Comparison of ENCODE assay signal across 19 cellular contexts in the genomic region with DNA sequence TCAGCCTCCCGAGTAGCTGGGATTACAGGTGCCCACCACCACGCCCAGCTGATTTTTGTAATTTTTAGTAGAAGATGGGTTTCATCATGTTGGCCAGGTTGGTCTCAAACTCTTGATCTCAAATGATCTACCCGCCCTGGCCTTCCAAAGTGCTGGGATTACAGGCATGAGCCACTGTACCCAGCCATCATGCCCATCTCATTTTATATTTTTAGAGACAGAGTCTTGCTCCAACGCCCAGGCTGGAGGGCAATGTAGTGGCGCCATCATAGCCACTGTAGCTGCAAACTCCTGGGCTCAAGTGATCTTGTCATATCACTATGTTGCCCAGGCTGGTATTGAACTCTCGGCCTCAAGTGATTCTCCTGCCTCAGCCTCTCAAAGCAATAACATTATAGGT.
"Had no signal": no experiment of that assay in that cellular context is flagged by ENCODE, and none has a peak within 500 bp of the region (broad histone marks: within the 10 kb centered on the region; RNA-seq: fewer than 3 reads in every experiment).

No MANE protein-coding gene starts in this region.

- H3K27ac ChIP-seq: SJSA1, SK-N-MC had no signal

- H3K4me3 ChIP-seq: MG63, SJSA1, SK-N-MC had no signal

- H3K27me3 ChIP-seq: MG63, SJSA1 had no signal

- DNase-seq: KBM-7, MG63, NCI-H1092, NCI-H1105 treated with DMSO at 0.1 percent for 48 hours, NCI-H1417 treated with DMSO at 0.1 percent for 48 hours, NCI-H146, NCI-H1694 treated with DMSO at 0.1 percent for 48 hours, NCI-H1930, NCI-H2081, NCI-H2107, NCI-H2227 treated with DMSO at 0.1 percent for 48 hours, NCI-H524, NCI-H526 treated with DMSO at 0.1 percent for 48 hours, NCI-H748 treated with DMSO at 0.1 percent for 48 hours, Right ventricle myocardium superior, RPMI8226, SIG-M5 had no signal

- H3K4me1 ChIP-seq: SJSA1 had no signal

- H3K9me3 ChIP-seq: MG63, SJSA1 had no signal
